22 cellular contexts compared by ENCODE assay signal in the genomic region with DNA sequence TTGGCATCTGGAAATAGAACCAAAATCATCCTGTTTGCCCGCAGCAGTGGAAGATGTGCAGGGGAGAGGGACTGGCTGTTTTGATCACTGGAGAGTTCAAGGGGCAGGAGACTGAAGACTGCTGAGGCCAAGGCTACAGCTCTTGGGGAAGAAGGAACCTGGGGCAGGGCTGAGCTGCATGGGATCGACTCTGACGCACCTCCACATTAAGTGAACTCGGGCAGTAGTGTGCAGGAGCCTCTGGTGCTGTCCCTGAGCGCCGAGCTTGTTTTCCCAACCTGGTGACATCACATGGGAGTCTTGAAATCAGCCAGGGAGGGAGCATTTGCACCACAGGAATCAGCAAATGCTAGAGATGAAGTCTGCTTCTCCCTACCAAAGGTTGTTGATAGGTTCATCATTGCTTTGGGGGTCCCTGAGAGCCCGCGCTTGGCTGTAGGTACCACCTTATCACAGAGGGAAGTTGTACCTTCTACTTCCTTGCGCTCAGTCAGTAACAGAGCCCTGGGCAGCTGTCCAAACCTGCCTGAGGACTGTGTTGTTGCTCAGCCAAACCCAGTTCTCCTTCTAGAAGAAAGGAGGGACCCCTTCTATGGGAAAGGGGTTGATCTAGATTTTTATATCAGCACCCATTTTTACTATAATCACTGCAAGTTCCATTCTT. TPM values are rescaled to one million over a fixed set of nuclear protein-coding genes. Genes with fewer than 3 reads are reported as not detected.
DNase-seq lines count a peak whose midpoint lies in the region; ATAC-seq, FAIRE-seq and TF ChIP-seq lines count a peak whose summit lies in the region.
"Had no signal": no experiment of that assay in that cellular context is flagged by ENCODE, and none has a peak within 500 bp of the region (broad histone marks: within the 10 kb centered on the region; RNA-seq: fewer than 3 reads in every experiment).

No MANE protein-coding gene starts in this region.

- no peak overlapping the region for H2BK5ac ChIP-seq in H1 (ENCODE audit: low read depth, low read length)

- no peak overlapping the region for H2BK15ac ChIP-seq in H1 (ENCODE audit: low read length)

- TF ChIP-seq POLR2A in H1 (IDR thresholded peaks at IDR 0.05; ENCODE audit: control extremely low read depth in 1 of 2, low read depth in 2 of 2, low read length in 2 of 2): no peak

- CTCF ChIA-PET in H1 (lab: Charles Lee; ENCODE audit: partially characterized antibody): interaction anchor here (1.2 to 2.4 kb wide), 2 partner anchors 11 to 138 kb away, joined by 3 to 10 read pairs; no protein-coding TSS in a partner anchor

- TF ChIP-seq CTCF in H1 (IDR thresholded peaks at IDR 0.05; ENCODE audit: control extremely low read depth in 1 of 3, insufficient read depth in 1 of 3, low read depth in 1 of 3, low read length in 3 of 3) (no peak), neural crest cell (conservative IDR thresholded peaks at IDR 0.05) (no peak)

- peaks cover under 1% of the 10 kb centered on the region for H3K4me1 Mint-ChIP-seq in neural crest cell
- H3K4me1 Mint-ChIP-seq: B cell, IgD-negative memory B cell had no signal

- H2AK5ac ChIP-seq in H1 (ENCODE audit: low read depth, low read length): no peak overlapping the region

- H3K56ac ChIP-seq in H1 (replicated peaks; ENCODE audit: insufficient read length, low read depth, low read length): no peak overlapping the region

- no peak overlapping the region for H3K4me3 Mint-ChIP-seq in neural crest cell
- H3K4me3 Mint-ChIP-seq: B cell, IgD-negative memory B cell had no signal

- 89% methylated on average over 9 of the region's 9 CpGs; no CpG with 5 or more reads in 1 of the 2 experiments for WGBS in H1 (ENCODE audit: extremely low coverage in 1 of 2, insufficient coverage in 1 of 2, insufficient read length in 1 of 2, insufficient replicate concordance in 2 of 2, low coverage in 1 of 2, low lambda C conversion rate in 2 of 2, missing lambda C conversion rate in 1 of 2), 2 experiments

- H3K14ac ChIP-seq in H1 (ENCODE audit: insufficient read length): no peak overlapping the region

- no peak for ATAC-seq in HG02759 (IDR thresholded peaks at IDR 0.05; ENCODE audit: unreplicated experiment)
- ATAC-seq: Panc1 had no signal

- H3K4me1 ChIP-seq in H1 (replicated peaks in 1 of 4; ENCODE audit: control insufficient read depth in 3 of 4, insufficient read depth in 4 of 4, low read length in 3 of 4): no peaks in the 10 kb centered on the region
- H3K4me1 ChIP-seq: SJCRH30 had no signal

- peaks cover 2% of the 10 kb centered on the region for H3K9me3 Mint-ChIP-seq in neural crest cell
- H3K9me3 Mint-ChIP-seq: IgD-negative memory B cell had no signal

- no peak for TF ChIP-seq RAD21 in H1 (IDR thresholded peaks at IDR 0.05 in 1 of 2, conservative IDR thresholded peaks at IDR 0.05 in 1 of 2; ENCODE audit: low read depth in 2 of 2, low read length in 2 of 2)

- POLR2A ChIA-PET in H1 (lab: Charles Lee; ENCODE audit: partially characterized antibody): no interaction called here

- no peak overlapping the region for H4K91ac ChIP-seq in H1 (replicated peaks; ENCODE audit: insufficient read length, low read length)

- no peak for TF ChIP-seq EP300 in H1 (IDR thresholded peaks at IDR 0.05; ENCODE audit: borderline replicate concordance in 1 of 2, low read depth in 2 of 2, low read length in 2 of 2)

- no peak overlapping the region for H2BK12ac ChIP-seq in H1 (ENCODE audit: low read depth, low read length)

- H3K18ac ChIP-seq in H1 (ENCODE audit: extremely low read depth, low read length): no peak overlapping the region

- no peaks in the 10 kb centered on the region for H3K79me2 ChIP-seq in H1 (ENCODE audit: control insufficient read depth in 1 of 2, insufficient read depth in 2 of 2, low read length in 2 of 2)

- peaks cover 0 to 4% of the 10 kb centered on the region in 2 experiments for H4K20me1 ChIP-seq in H1 (replicated peaks in 1 of 2; ENCODE audit: control insufficient read depth in 1 of 2, insufficient read depth in 2 of 2, low read length in 2 of 2)

- DNase-seq in activated CD8-positive, alpha-beta memory T cell treated with anti-CD3 and anti-CD28 coated beads for 24 hours: peak; percentile 19
- no peak for DNase-seq in activated CD8-positive, alpha-beta memory T cell treated with anti-CD3 and anti-CD28 coated beads, Interleukin-2, amount 50 U/mL, for 4 hours
- DNase-seq in H1 (ENCODE audit: low read depth in 1 of 2, low spot score in 2 of 2): peak in 1 of 2 experiments; percentile 20
- DNase-seq in neural crest cell (ENCODE audit: low read depth, low spot score): no peak
- no peak for DNase-seq in activated CD4-positive, alpha-beta T cell treated with anti-CD3 and anti-CD28 coated beads, Interleukin-2, amount 50 U/mL, for 48 hours
- no peak for DNase-seq in stimulated activated naive CD4-positive, alpha-beta T cell (lab: John Stamatoyannopoulos, UW)
- DNase-seq in dedifferentiated amniotic fluid mesenchymal stem cell (ENCODE audit: extremely low spot score): no peak
- DNase-seq: COR-L47, HCEC 1CT, Kasumi-1, MM.1S, NCI-H1092, NCI-H2081, NCI-H446 treated with DMSO at 0.1 percent for 48 hours, SJCRH30 had no signal

- no peak overlapping the region for H3K4me3 ChIP-seq in H1 (ENCODE audit: extremely low read depth in 1 of 4, insufficient read depth in 2 of 4, low read depth in 3 of 4, low read length in 4 of 4)
- H3K4me3 ChIP-seq: SJCRH30 had no signal

- H3K27me3 Mint-ChIP-seq in neural crest cell (ENCODE audit: low read depth): no peaks in the 10 kb centered on the region
- H3K27me3 Mint-ChIP-seq: IgD-negative memory B cell had no signal

- no peak overlapping the region for H2BK20ac ChIP-seq in H1 (ENCODE audit: low read length)

- H3K27ac ChIP-seq in H1 (ENCODE audit: low read depth, low read length): no peak overlapping the region
- H3K27ac ChIP-seq: 22Rv1, SJCRH30 had no signal

- H3K27me3 ChIP-seq in H1 (replicated peaks in 1 of 4; ENCODE audit: control insufficient read depth in 3 of 4, extremely low read depth in 1 of 4, insufficient read depth in 3 of 4, low read length in 3 of 4): no peaks in the 10 kb centered on the region
- H3K27me3 ChIP-seq: SJCRH30 had no signal

- no peak overlapping the region for H4K8ac ChIP-seq in H1 (ENCODE audit: extremely low read depth, insufficient read depth, low read length)

- H3K36me3 Mint-ChIP-seq in neural crest cell (ENCODE audit: low read depth): peaks cover 8% of the 10 kb centered on the region
- H3K36me3 Mint-ChIP-seq: IgD-negative memory B cell had no signal

- H3K23me2 ChIP-seq in H1 (ENCODE audit: low read depth, low read length): no peaks in the 10 kb centered on the region

- no peak for FAIRE-seq in H1 (lab: Jason Lieb, UNC)
- FAIRE-seq: G401.6, HTR-8/SVneo had no signal

- H3K36me3 ChIP-seq in H1 (ENCODE audit: control insufficient read depth in 2 of 4, insufficient read depth in 4 of 4, low read length in 3 of 4): peaks cover 2 to 20% (median 10%) of the 10 kb centered on the region in 4 experiments; a peak in 7 of 8 replicates

- H3K9me3 ChIP-seq in H1 (ENCODE audit: insufficient read depth in 2 of 2, low read depth in 1 of 2, low read length in 1 of 2): no peaks in the 10 kb centered on the region
- H3K9me3 ChIP-seq: SJCRH30 had no signal

- H3K27ac Mint-ChIP-seq in neural crest cell (ENCODE audit: unreplicated experiment): peak overlapping the region; percentile 58
- H3K27ac Mint-ChIP-seq: B cell, IgD-negative memory B cell had no signal

- no peak overlapping the region for H4K5ac ChIP-seq in H1 (ENCODE audit: insufficient read length, low read depth, low read length)

- H3K9ac ChIP-seq in H1 (replicated peaks in 1 of 4; ENCODE audit: extremely low read depth in 1 of 4, low read depth in 3 of 4, low read length in 3 of 4): no peak overlapping the region

- H2AFZ ChIP-seq in H1 (ENCODE audit: low read length): no peak overlapping the region

- H3K4ac ChIP-seq in H1 (replicated peaks; ENCODE audit: insufficient read length, low read depth, low read length): no peak overlapping the region

- no peak overlapping the region for H3K23ac ChIP-seq in H1 (ENCODE audit: insufficient read length)

- H2BK120ac ChIP-seq in H1 (replicated peaks; ENCODE audit: low read depth, low read length): no peak overlapping the region

- no peak overlapping the region for H3K4me2 ChIP-seq in H1 (ENCODE audit: insufficient read depth in 1 of 2, low read depth in 2 of 2, low read length in 2 of 2)

- H3K79me1 ChIP-seq in H1 (ENCODE audit: low read depth, low read length): peaks cover 2% of the 10 kb centered on the region; the same call in 1 of the 2 replicates

TF ChIP-seq in H1, 55 proteins besides CTCF, POLR2A, EP300 and RAD21:
- TF ChIP-seq SUZ12 (IDR thresholded peaks at IDR 0.05; ENCODE audit: low read length): no peak
- no peak for TF ChIP-seq SP4 (IDR thresholded peaks at IDR 0.05; ENCODE audit: low read length)
- TF ChIP-seq POLR2AphosphoS5 (IDR thresholded peaks at IDR 0.05; ENCODE audit: low read depth, low read length): 0 out of 2 replicates have a peak, but pooled peaks have one; percentile 30
- TF ChIP-seq CREB1 (IDR thresholded peaks at IDR 0.05): no peak
- no peak for TF ChIP-seq BCL11A (IDR thresholded peaks at IDR 0.05; ENCODE audit: low read depth in 2 of 2, low read length in 2 of 2)

RNA-seq across cellular contexts. Expression of a gene that starts 52.3 kb away (rescaled TPM):
- 34.4 and 38.2 TPM in 2 replicates for total RNA-seq in H1 (2021; fragmentation: NEBNext Ultra II Directional; extraction: Animal tissue kit (Norgen Biotek cat#: 25700))
- polyA plus RNA-seq in H1 (2011; rRNA removed): 25.2 and 34.2 TPM in 2 replicates
- polyA plus RNA-seq in H1 (2011; cell fraction: cytosol; rRNA removed): 59.9 TPM
- 22.5 TPM for polyA plus RNA-seq in H1 (2011; cell fraction: nucleus; rRNA removed)
- polyA plus RNA-seq in H1 (2012, experiment 1 of 2): 39.3 to 48.8 TPM (median 42.6 TPM) in 4 replicates
- polyA plus RNA-seq in H1 (2012, experiment 2 of 2): 9.4 TPM
- polyA plus RNA-seq in H1 (2013, experiment 1 of 2): 54.8 TPM
- 56.7 TPM for polyA plus RNA-seq in H1 (2013, experiment 2 of 2)
- 12.0 and 16.1 TPM in 2 replicates for polyA minus RNA-seq in H1 (2011; rRNA and poly(A)+ RNA removed)
- 11.2 TPM for polyA minus RNA-seq in H1 (2011; cell fraction: cytosol; rRNA and poly(A)+ RNA removed)
- polyA minus RNA-seq in H1 (2011; cell fraction: nucleus; rRNA and poly(A)+ RNA removed): 7.2 TPM
- 33.4 and 33.8 TPM in 2 replicates for total RNA-seq in neural crest cell
